In genomic region chr12:67299936-67300335, GRCh38 we compare ENCODE assay signal across 12 cellular contexts. TPM values are rescaled to one million over a fixed set of nuclear protein-coding genes. Genes with fewer than 3 reads are reported as not detected.
DNase-seq lines count a peak whose midpoint lies in the region; ATAC-seq and TF ChIP-seq lines count a peak whose summit lies in the region.
"Had no signal": no experiment of that assay in that cellular context is flagged by ENCODE, and none has a peak within 500 bp of the region (broad histone marks: within the 10 kb centered on the region; RNA-seq: fewer than 3 reads in every experiment).

No MANE protein-coding gene starts in this region.

- TF ChIP-seq CTCF in fibroblast of lung (conservative IDR thresholded peaks at IDR 0.05 in 1 of 2, IDR thresholded peaks at IDR 0.05 in 1 of 2; ENCODE audit: low read depth in 1 of 2, low read length in 2 of 2) (no peak), psoas muscle (IDR thresholded peaks at IDR 0.05) (no peak), mesothelial cell of epicardium (IDR thresholded peaks at IDR 0.05; ENCODE audit: unreplicated experiment) (no peak)

- intact Hi-C loops in psoas muscle (cut with DNase I): no loop called here

- H3K9me3 Mint-ChIP-seq in mesothelial cell of epicardium: no peaks in the 10 kb centered on the region
- H3K9me3 Mint-ChIP-seq: CD8-positive, alpha-beta memory T cell had no signal

- H3K4me1 Mint-ChIP-seq in mesothelial cell of epicardium: peaks cover 6% of the 10 kb centered on the region

- no peak overlapping the region for H3K4me3 Mint-ChIP-seq in mesothelial cell of epicardium
- H3K4me3 Mint-ChIP-seq: CD8-positive, alpha-beta memory T cell had no signal

- no peak overlapping the region for H2AFZ ChIP-seq in fibroblast of lung (ENCODE audit: low read length)
- H2AFZ ChIP-seq: PC-9 had no signal

- DNase-seq in LHCN-M2 (ENCODE audit: low read depth) (peak; percentile 13), NCI-H69 (lab: John Stamatoyannopoulos, UW) (peak; percentile 12), fibroblast of lung (ENCODE audit: low read depth in 2 of 2) (peak; percentile 5 to 39), psoas muscle (no peak), mesothelial cell of epicardium (ENCODE audit: low spot score in 2 of 2, unreplicated experiment in 2 of 2) (no peak), NCI-H2107 treated with DMSO at 0.1 percent for 48 hours (lab: John Stamatoyannopoulos, UW; ENCODE audit: unreplicated experiment) (no peak)
- DNase-seq: CD8-positive, alpha-beta memory T cell; NCI-H1930; NCI-H2227 treated with DMSO at 0.1 percent for 48 hours; PC-9 had no signal

- 29 to 41% (median 34%) methylated on average over 4 of the region's 4 CpGs for WGBS in psoas muscle, 3 donors

- ATAC-seq in psoas muscle (peak; percentile 79 to 93 (median 86)), GM21515 (IDR thresholded peaks at IDR 0.05; ENCODE audit: unreplicated experiment) (no peak)

- H3K79me2 ChIP-seq in fibroblast of lung (ENCODE audit: control insufficient read depth, insufficient read depth, low read length): peaks cover 2% of the 10 kb centered on the region

- H3K27me3 Mint-ChIP-seq in mesothelial cell of epicardium (ENCODE audit: low read depth): no peaks in the 10 kb centered on the region
- H3K27me3 Mint-ChIP-seq: CD8-positive, alpha-beta memory T cell had no signal

- no peak overlapping the region for H3K4me3 ChIP-seq in fibroblast of lung (replicated peaks in 1 of 4; ENCODE audit: control extremely low read depth in 1 of 4, insufficient read depth in 1 of 4, low read depth in 3 of 4, low read length in 4 of 4)
- peak overlapping the region; percentile 15 for H3K4me3 ChIP-seq in psoas muscle
- H3K4me3 ChIP-seq: PC-9 had no signal

- H3K9me3 ChIP-seq in fibroblast of lung (ENCODE audit: control insufficient read depth, insufficient read depth, low read depth, low read length) (no peaks in the 10 kb centered on the region), psoas muscle (no peaks in the 10 kb centered on the region)

- H3K4me2 ChIP-seq in fibroblast of lung (ENCODE audit: extremely low read depth, insufficient read depth, low read length): no peak overlapping the region
- H3K4me2 ChIP-seq: KMS-11, PC-9 had no signal

- peaks cover 3% of the 10 kb centered on the region for H4K20me1 ChIP-seq in fibroblast of lung (ENCODE audit: control insufficient read depth, extremely low read depth, insufficient read depth, low read length)

- H3K9ac ChIP-seq in fibroblast of lung (ENCODE audit: insufficient read depth, low read length): no peak overlapping the region
- H3K9ac ChIP-seq: KMS-11 had no signal

- no peaks in the 10 kb centered on the region for H3K4me1 ChIP-seq in fibroblast of lung (ENCODE audit: control insufficient read depth, extremely low read depth, insufficient read depth, low read length)
- peaks cover 38% of the 10 kb centered on the region for H3K4me1 ChIP-seq in psoas muscle

- H3K27me3 ChIP-seq in fibroblast of lung (ENCODE audit: control insufficient read depth, insufficient read depth, low read length) (no peaks in the 10 kb centered on the region), psoas muscle (ENCODE audit: insufficient read depth in 3 of 3, low read length in 2 of 3) (no peaks in the 10 kb centered on the region)

- H3K27ac Mint-ChIP-seq in mesothelial cell of epicardium: no peak overlapping the region

- H3K36me3 Mint-ChIP-seq in mesothelial cell of epicardium: peaks cover 57% of the 10 kb centered on the region

- no peak overlapping the region for H3K27ac ChIP-seq in fibroblast of lung (ENCODE audit: insufficient read depth, low read length)
- H3K27ac ChIP-seq in psoas muscle: peak overlapping the region; percentile 72
- H3K27ac ChIP-seq: KMS-11, PC-9 had no signal

- H3K36me3 ChIP-seq in fibroblast of lung (ENCODE audit: control insufficient read depth, insufficient read depth, low read length) (peaks cover 2% of the 10 kb centered on the region), psoas muscle (ENCODE audit: insufficient read depth in 1 of 2, low read depth in 1 of 2) (peaks cover 0 to 72% of the 10 kb centered on the region in 2 donors)

RNA-seq across cellular contexts. Expression of gene CAND1, which starts 30.8 kb away (rescaled TPM):
- total RNA-seq in LHCN-M2 (2014; rRNA removed) (84.5 and 91.4 TPM in 2 replicates), fibroblast of lung (101 and 103 TPM in 2 replicates), psoas muscle (10 to 100 TPM; 27.9 to 48.6 (median 32.9) TPM), mesothelial cell of epicardium (270 to 278 TPM (median 270 TPM) in 3 replicates)
- 37.1 TPM for polyA plus RNA-seq in LHCN-M2 (2012)
- polyA plus RNA-seq in fibroblast of lung (71.0 and 133 TPM in 2 replicates), psoas muscle (10 to 100 TPM in 2 of 3 donors, 1 to 10 TPM in 1; 9.1 to 14.3 (median 13.2) TPM)
- 68.0 and 106 TPM in 2 replicates for polyA plus RNA-seq in fibroblast of lung (2012)
- polyA minus RNA-seq in fibroblast of lung (ENCODE audit: low replicate concordance): 13.5 and 14.1 TPM in 2 replicates

Comparison
In these comparisons a context has a peak if more than half of its experiments do, and no peak if none do; other contexts are left out.
1. DNase-seq: peak in LHCN-M2 (single experiment), NCI-H69 (single experiment) and fibroblast of lung (2 of 2); none in psoas muscle (0 of 2), mesothelial cell of epicardium (0 of 2) and NCI-H2107 treated with DMSO at 0.1 percent for 48 hours (single experiment).